In genomic region chr5:42951847-42952411, GRCh38 we compare ENCODE assay signal across 8 cellular contexts.
DNase-seq lines count a peak whose midpoint lies in the region; ATAC-seq and TF ChIP-seq lines count a peak whose summit lies in the region.

No MANE protein-coding gene starts in this region.

- DNase-seq in DMS53 treated with DMSO at 0.1 percent for 48 hours (lab: John Stamatoyannopoulos, UW; ENCODE audit: unreplicated experiment), result peak; percentile 55
- DNase-seq in MM.1S, result peak; percentile 70
- DNase-seq in activated T-cell treated with anti-CD3 and anti-CD28 coated beads for 48 hours (ENCODE audit: low read depth), result peak; percentile 37
- peak in 1 of 2 donors; percentile 63 for DNase-seq in foreskin fibroblast
- DNase-seq in stimulated activated CD4-positive, alpha-beta T cell treated with anti-CD3 and anti-CD28 coated beads, Interleukin-15, amount 100 ng/mL, for 48 hours (ENCODE audit: low read depth in 2 of 2), result peak; percentile 24 to 50
- no peak for DNase-seq in amniotic stem cell (lab: John Stamatoyannopoulos, UW)
- DNase-seq in Ammon's horn (ENCODE audit: low spot score), result no peak

- H3K36me3 ChIP-seq in MM.1S (replicated peaks; ENCODE audit: insufficient read depth, low read length), result no peaks in the 10 kb centered on the region

- peak overlapping the region; percentile 93 for H3K27ac ChIP-seq in MM.1S (ENCODE audit: low read length)

- ATAC-seq in GM21447 (IDR thresholded peaks at IDR 0.05; ENCODE audit: unreplicated experiment), result peak; percentile 28

- peak overlapping the region; percentile 83 for H3K4me2 ChIP-seq in MM.1S (ENCODE audit: low read depth, low read length)

- peak overlapping the region; percentile 82 for H3K9ac ChIP-seq in MM.1S (ENCODE audit: low read length)

- H3K9me3 ChIP-seq in MM.1S (replicated peaks; ENCODE audit: insufficient read depth, low read length), result no peaks in the 10 kb centered on the region

- TF ChIP-seq CTCF in MM.1S (IDR thresholded peaks at IDR 0.05; ENCODE audit: low read length) (no peak), foreskin fibroblast (IDR thresholded peaks at IDR 0.05; ENCODE audit: low read depth, low read length) (no peak)

- peaks cover 5% of the 10 kb centered on the region; the same call in 1 of the 2 replicates for H3K79me2 ChIP-seq in MM.1S (ENCODE audit: low read length)

- H3K4me3 ChIP-seq in MM.1S (ENCODE audit: low read length) (peak overlapping the region; percentile 69), foreskin fibroblast (ENCODE audit: low read depth in 1 of 2, low read length in 2 of 2) (peak overlapping the region; percentile 47 to 66)

- peak overlapping the region; percentile 81 for H2AFZ ChIP-seq in MM.1S (ENCODE audit: low read length)

- H3K4me1 ChIP-seq in MM.1S (ENCODE audit: low read length), result peaks cover 11% of the 10 kb centered on the region

- H4K20me1 ChIP-seq in MM.1S (ENCODE audit: insufficient read depth, low read length), result no peaks in the 10 kb centered on the region

- H3K27me3 ChIP-seq in MM.1S (replicated peaks; ENCODE audit: insufficient read depth, low read length), result no peaks in the 10 kb centered on the region

- H3F3A ChIP-seq in MM.1S (ENCODE audit: insufficient read depth, low read length), result peaks cover 45% of the 10 kb centered on the region

- no peaks in the 10 kb centered on the region for H3K9me2 ChIP-seq in MM.1S (replicated peaks; ENCODE audit: insufficient read depth, low read length)

Comparison
In these comparisons a context has a peak if more than half of its experiments do, and no peak if none do; other contexts are left out.
1. DNase-seq: peak in DMS53 treated with DMSO at 0.1 percent for 48 hours (single experiment), MM.1S (single experiment), activated T-cell treated with anti-CD3 and anti-CD28 coated beads for 48 hours (single experiment) and stimulated activated CD4-positive, alpha-beta T cell treated with anti-CD3 and anti-CD28 coated beads, Interleukin-15, amount 100 ng/mL, for 48 hours (2 of 2); none in amniotic stem cell (single experiment) and Ammon's horn (single experiment).